Comparison of ENCODE assay signal across 23 cellular contexts in the genomic region with DNA sequence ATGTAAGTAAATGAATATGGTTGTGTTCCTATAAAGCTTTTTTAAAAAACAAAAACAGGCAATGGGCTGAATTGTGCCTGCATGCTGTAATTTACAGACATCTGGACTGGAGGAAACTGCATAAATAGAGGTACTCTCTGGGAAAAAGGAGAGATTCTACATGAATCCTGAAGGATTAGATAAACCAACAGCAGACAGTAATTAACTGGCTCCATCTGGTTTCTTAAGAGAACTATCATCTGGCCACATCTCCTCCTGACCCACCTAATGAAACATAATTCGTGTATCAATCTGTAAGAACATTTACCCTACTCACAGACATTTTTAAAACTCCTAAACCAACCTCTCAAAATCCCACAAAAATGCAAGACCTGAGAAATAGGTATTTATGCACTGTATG.
A peak's percentile ranks its signal among the peaks of the same experiment; 100 is the strongest.
DNase-seq lines count a peak whose midpoint lies in the region; ATAC-seq and TF ChIP-seq lines count a peak whose summit lies in the region.
"Had no signal": no experiment of that assay in that cellular context is flagged by ENCODE, and none has a peak within 500 bp of the region (broad histone marks: within the 10 kb centered on the region; RNA-seq: fewer than 3 reads in every experiment).

No MANE protein-coding gene starts in this region.

- H3K36me3 Mint-ChIP-seq in naive thymus-derived CD8-positive, alpha-beta T cell = no peaks in the 10 kb centered on the region
- H3K36me3 Mint-ChIP-seq: CD4-positive, CD25-positive, alpha-beta regulatory T cell; CD8-positive, alpha-beta memory T cell; IgD-negative memory B cell had no signal

- no peak overlapping the region for H3K4me3 ChIP-seq in AG10803 (ENCODE audit: low read length)
- no peak overlapping the region for H3K4me3 ChIP-seq in SJCRH30
- H3K4me3 ChIP-seq: BLaER1 treated with 17β-estradiol and CSF1 and Interleukin-3, amounts not matched to agents 10 nM and 100 nM; GM23338 had no signal

- no peaks in the 10 kb centered on the region for H3K36me3 ChIP-seq in SJCRH30
- H3K36me3 ChIP-seq: BLaER1 treated with 17β-estradiol and CSF1 and Interleukin-3, amounts not matched to agents 10 nM and 100 nM had no signal

- no peaks in the 10 kb centered on the region for H3K4me1 ChIP-seq in SJCRH30
- H3K4me1 ChIP-seq: BLaER1 treated with 17β-estradiol and CSF1 and Interleukin-3, amounts not matched to agents 10 nM and 100 nM had no signal

- no peak overlapping the region for H3K4me3 Mint-ChIP-seq in naive thymus-derived CD8-positive, alpha-beta T cell
- H3K4me3 Mint-ChIP-seq: B cell; CD4-positive, CD25-positive, alpha-beta regulatory T cell; CD8-positive, alpha-beta memory T cell; GM23338; IgD-negative memory B cell had no signal

- POLR2A ChIA-PET in naive thymus-derived CD8-positive, alpha-beta T cell (lab: Charles Lee) = no interaction called here

- H3K27me3 Mint-ChIP-seq in naive thymus-derived CD8-positive, alpha-beta T cell = no peaks in the 10 kb centered on the region
- H3K27me3 Mint-ChIP-seq: B cell; CD4-positive, CD25-positive, alpha-beta regulatory T cell; CD8-positive, alpha-beta memory T cell; IgD-negative memory B cell had no signal

- no peak overlapping the region for H3K27ac ChIP-seq in SJCRH30
- H3K27ac ChIP-seq: BLaER1 treated with 17β-estradiol and CSF1 and Interleukin-3, amounts not matched to agents 10 nM and 100 nM; HL-60 had no signal

- no peaks in the 10 kb centered on the region for H3K27me3 ChIP-seq in SJCRH30
- H3K27me3 ChIP-seq: BLaER1 treated with 17β-estradiol and CSF1 and Interleukin-3, amounts not matched to agents 10 nM and 100 nM had no signal

- TF ChIP-seq CTCF in AG10803 (conservative IDR thresholded peaks at IDR 0.05; ENCODE audit: low read length) = no peak

- no peaks in the 10 kb centered on the region for H3K4me1 Mint-ChIP-seq in naive thymus-derived CD8-positive, alpha-beta T cell
- H3K4me1 Mint-ChIP-seq: B cell; CD4-positive, CD25-positive, alpha-beta regulatory T cell; CD8-positive, alpha-beta memory T cell; GM23338; IgD-negative memory B cell had no signal

- H3K9me3 Mint-ChIP-seq in naive thymus-derived CD8-positive, alpha-beta T cell = peaks cover 0 to 4% (median 0%) of the 10 kb centered on the region in 9 donors
- H3K9me3 Mint-ChIP-seq: CD8-positive, alpha-beta memory T cell; GM23338 had no signal

- ATAC-seq in naive thymus-derived CD8-positive, alpha-beta T cell = no peak
- ATAC-seq: GM23338, HepG2 had no signal

- no peak overlapping the region for H3K27ac Mint-ChIP-seq in naive thymus-derived CD8-positive, alpha-beta T cell
- H3K27ac Mint-ChIP-seq: B cell; CD4-positive, CD25-positive, alpha-beta regulatory T cell; CD8-positive, alpha-beta memory T cell; GM23338; IgD-negative memory B cell had no signal

- DNase-seq in AG10803 (ENCODE audit: low read depth) = peak; percentile 3
- peak; percentile 61 for DNase-seq in DMS 273 (lab: John Stamatoyannopoulos, UW; ENCODE audit: unreplicated experiment)
- DNase-seq in NCI-H524 treated with DMSO at 0.1 percent for 48 hours (lab: John Stamatoyannopoulos, UW) = peak; percentile 90
- peak; percentile 95 for DNase-seq in SK-N-DZ (ENCODE audit: low spot score)
- no peak for DNase-seq in SJCRH30
- DNase-seq in NCI-H345 (lab: John Stamatoyannopoulos, UW) = no peak
- no peak for DNase-seq in naive thymus-derived CD8-positive, alpha-beta T cell
- no peak for DNase-seq in HPDE6-E6E7 (ENCODE audit: extremely low spot score)
- DNase-seq: 8988T; CD4-positive, CD25-positive, alpha-beta regulatory T cell; CD8-positive, alpha-beta memory T cell; COR-L47; DMS53; DND-41; EL; HCEC 1CT; KBM-7 had no signal

- no peaks in the 10 kb centered on the region; the same call in 1 of the 2 replicates for H3K9me3 ChIP-seq in SJCRH30 (replicated peaks)

Comparison
In these comparisons a context has a peak if more than half of its experiments do, and no peak if none do; other contexts are left out.
1. DNase-seq: peak in AG10803 (single experiment), DMS 273 (single experiment), NCI-H524 treated with DMSO at 0.1 percent for 48 hours (single experiment) and SK-N-DZ (single experiment); none in SJCRH30 (0 of 2), NCI-H345 (single experiment), naive thymus-derived CD8-positive, alpha-beta T cell (0 of 10) and HPDE6-E6E7 (single experiment).